In the genomic region with DNA sequence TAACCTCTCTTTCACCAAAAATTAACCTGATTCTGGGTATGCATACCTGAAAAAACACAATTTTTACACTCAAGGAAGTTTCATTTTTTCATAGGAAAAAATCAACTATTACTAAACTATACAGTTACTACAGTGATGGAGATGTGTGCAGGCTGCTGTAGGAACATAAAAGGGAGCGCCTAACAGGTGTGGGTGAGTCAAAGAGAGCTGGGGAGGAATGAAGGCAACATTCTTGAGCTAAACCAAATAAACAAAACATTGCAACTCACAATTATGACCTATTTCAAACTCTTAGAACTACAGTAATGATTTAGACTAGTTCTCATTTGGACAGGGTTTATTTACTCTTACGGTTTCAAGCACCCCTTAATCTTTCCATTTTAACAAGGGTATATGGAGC, we compare ENCODE assay signal across 21 cellular contexts. TPM values are rescaled to one million over a fixed set of nuclear protein-coding genes. Genes with fewer than 3 reads are reported as not detected.
DNase-seq lines count a peak whose midpoint lies in the region; TF ChIP-seq lines count a peak whose summit lies in the region.
"Had no signal": no experiment of that assay in that cellular context is flagged by ENCODE, and none has a peak within 500 bp of the region (broad histone marks: within the 10 kb centered on the region; RNA-seq: fewer than 3 reads in every experiment).

No MANE protein-coding gene starts in this region.

- no peaks in the 10 kb centered on the region for H3K9me3 Mint-ChIP-seq in type B pancreatic cell
- H3K9me3 Mint-ChIP-seq: CD4-positive, alpha-beta memory T cell had no signal

- H3K36me3 Mint-ChIP-seq in type B pancreatic cell: peaks cover 6% of the 10 kb centered on the region

- no peak overlapping the region for H3K4me3 ChIP-seq in epithelial cell of esophagus (ENCODE audit: low read length)
- no peak overlapping the region for H3K4me3 ChIP-seq in stomach
- H3K4me3 ChIP-seq: BLaER1 treated with 17β-estradiol and CSF1 and Interleukin-3, amounts not matched to agents 10 nM and 100 nM; MG63 had no signal

- peaks cover 0 to 9% (median 0%) of the 10 kb centered on the region in 4 donors for H3K4me1 ChIP-seq in stomach
- H3K4me1 ChIP-seq: BLaER1 treated with 17β-estradiol and CSF1 and Interleukin-3, amounts not matched to agents 10 nM and 100 nM; Caco-2 had no signal

- intact Hi-C loops in stomach (cut with DNase I; ENCODE audit: low total_unique reads): no loop called here

- TF ChIP-seq CTCF in epithelial cell of esophagus (IDR thresholded peaks at IDR 0.05; ENCODE audit: insufficient read depth, low read depth, low read length, missing control alignments) (no peak), type B pancreatic cell (conservative IDR thresholded peaks at IDR 0.05) (no peak), stomach (IDR thresholded peaks at IDR 0.05) (no peak)

- H3K9me3 ChIP-seq in stomach: no peaks in the 10 kb centered on the region
- H3K9me3 ChIP-seq: Caco-2, MG63 had no signal

- peak overlapping the region; percentile 72 for H3K27ac Mint-ChIP-seq in type B pancreatic cell

- TF ChIP-seq EP300 in stomach (IDR thresholded peaks at IDR 0.05): no peak

- no peaks in the 10 kb centered on the region for H3K4me1 Mint-ChIP-seq in type B pancreatic cell (ENCODE audit: unreplicated experiment)

- no peaks in the 10 kb centered on the region for H3K27me3 Mint-ChIP-seq in type B pancreatic cell
- H3K27me3 Mint-ChIP-seq: CD4-positive, alpha-beta memory T cell had no signal

- DNase-seq in ELR (ENCODE audit: low read depth) (peak; percentile 10), LHCN-M2 (ENCODE audit: low read depth) (peak; percentile 84), epithelial cell of esophagus (ENCODE audit: low read depth) (peak; percentile 45), type B pancreatic cell (ENCODE audit: extremely low spot score, unreplicated experiment) (no peak), stomach (no peak), cerebellar cortex (ENCODE audit: low spot score) (no peak)
- no peak for DNase-seq in activated CD8-positive, alpha-beta memory T cell treated with anti-CD3 and anti-CD28 coated beads for 24 hours
- DNase-seq: Caco-2; CD4-positive, alpha-beta memory T cell; DMS79; EL; GF-D8; Karpas-422; MG63; NCI-H1694; NCI-H2029 treated with DMSO at 0.1 percent for 48 hours; NCI-H2227 treated with DMSO at 0.1 percent for 48 hours; NCI-H526 treated with DMSO at 0.1 percent for 48 hours; Right ventricle myocardium superior; RPMI8226 had no signal

- no peaks in the 10 kb centered on the region for H3K27me3 ChIP-seq in stomach
- H3K27me3 ChIP-seq: BLaER1 treated with 17β-estradiol and CSF1 and Interleukin-3, amounts not matched to agents 10 nM and 100 nM; MG63 had no signal

- H3K27ac ChIP-seq in stomach: no peak overlapping the region
- H3K27ac ChIP-seq: BLaER1 treated with 17β-estradiol and CSF1 and Interleukin-3, amounts not matched to agents 10 nM and 100 nM had no signal

- H3K36me3 ChIP-seq in stomach: peaks cover 0 to 11% (median 0%) of the 10 kb centered on the region in 4 donors
- H3K36me3 ChIP-seq: MG63 had no signal

- no peak for TF ChIP-seq POLR2A in stomach (IDR thresholded peaks at IDR 0.05)

- WGBS in stomach, 5 donors: 92 to 98% (median 95%) methylated on average over 2 of the region's 2 CpGs

- no peak overlapping the region for H3K4me3 Mint-ChIP-seq in type B pancreatic cell
- H3K4me3 Mint-ChIP-seq: CD4-positive, alpha-beta memory T cell had no signal

RNA-seq across cellular contexts. Expression of a gene that starts 13.4 kb away (rescaled TPM):
- total RNA-seq in LHCN-M2 (2014; rRNA removed) (30.5 and 42.9 TPM in 2 replicates), type B pancreatic cell (ENCODE audit: low replicate concordance) (42.7 and 74.6 TPM in 2 replicates), stomach (100 to 1,000 TPM in 2 of 5 donors, 10 to 100 TPM in 2, 1 to 10 TPM in 1; 8.1 to 188 (median 37.8) TPM)
- 15.3 TPM for polyA plus RNA-seq in LHCN-M2 (2012)
- 10 to 100 TPM in 1 of 3 donors, 1 to 10 TPM in 2; 5.7 to 13.0 (median 6.4) TPM for polyA plus RNA-seq in stomach

Comparison
In these comparisons a context has a peak if more than half of its experiments do, and no peak if none do; other contexts are left out.
1. DNase-seq: peak in ELR (single experiment), LHCN-M2 (single experiment) and epithelial cell of esophagus (single experiment); none in type B pancreatic cell (single experiment), stomach (single experiment), activated CD8-positive, alpha-beta memory T cell treated with anti-CD3 and anti-CD28 coated beads for 24 hours (single experiment) and cerebellar cortex (single experiment).